1 cellular context compared by ENCODE assay signal in genomic region chr7:32891800-32892520, GRCh38.
TF ChIP-seq lines count a peak whose summit lies in the region.

No MANE protein-coding gene starts in this region.

TF ChIP-seq in HepG2, 621 proteins besides CTCF, POLR2A, EP300 and RAD21 (continued from another document and continues in another):
- TF ChIP-seq SIN3A (IDR thresholded peaks at IDR 0.05; ENCODE audit: borderline replicate concordance, low read depth, low read length) = peak; percentile 59; the same call in 1 of the 2 replicates
- TF ChIP-seq HOMEZ (CRISPR knock-in tag; IDR thresholded peaks at IDR 0.05; ENCODE audit: low read depth) = peak; percentile 58; the same call in 1 of the 2 replicates
- peak; percentile 54; the same call in 1 of the 2 replicates for TF ChIP-seq MAF1 (CRISPR knock-in tag; IDR thresholded peaks at IDR 0.05; ENCODE audit: borderline replicate concordance)
- TF ChIP-seq EHMT2 (IDR thresholded peaks at IDR 0.05; ENCODE audit: borderline replicate concordance, low read depth, low read length) = no peak
- peak; percentile 38; the same call in 1 of the 2 replicates for TF ChIP-seq ATF3 (CRISPR knock-in tag; IDR thresholded peaks at IDR 0.05)
- no peak for TF ChIP-seq ETV6 (CRISPR knock-in tag; conservative IDR thresholded peaks at IDR 0.05)
- TF ChIP-seq ZNF772 (CRISPR knock-in tag; IDR thresholded peaks at IDR 0.05) = peak; percentile 52; the same call in 1 of the 2 replicates
- peak; percentile 29; the same call in 1 of the 2 replicates for TF ChIP-seq ZKSCAN8 (CRISPR knock-in tag; IDR thresholded peaks at IDR 0.05; ENCODE audit: borderline replicate concordance)
- peak; percentile 29 for TF ChIP-seq DBP (CRISPR knock-in tag; IDR thresholded peaks at IDR 0.05; ENCODE audit: not compliant biosample characterization)
- TF ChIP-seq ZNF552 (CRISPR knock-in tag; IDR thresholded peaks at IDR 0.05; ENCODE audit: borderline replicate concordance) = 0 out of 2 replicates have a peak, but pooled peaks have one; percentile 47
- TF ChIP-seq TCF7 (IDR thresholded peaks at IDR 0.05; ENCODE audit: low read depth) = no peak
- TF ChIP-seq CREM (IDR thresholded peaks at IDR 0.05) = peak; percentile 54; the same call in 1 of the 2 replicates
- no peak for TF ChIP-seq CREM (CRISPR knock-in tag; IDR thresholded peaks at IDR 0.05)
- no peak for TF ChIP-seq ZBTB21 (CRISPR knock-in tag; IDR thresholded peaks at IDR 0.05)
- TF ChIP-seq ADNP (CRISPR knock-in tag; IDR thresholded peaks at IDR 0.05) = no peak
- TF ChIP-seq TMF1 (CRISPR knock-in tag; IDR thresholded peaks at IDR 0.05; ENCODE audit: low read depth) = no peak
- TF ChIP-seq DNMT3B (CRISPR knock-in tag; conservative IDR thresholded peaks at IDR 0.05) = 0 out of 2 replicates have a peak, but pooled peaks have one; percentile 22
- TF ChIP-seq ZNF350 (CRISPR knock-in tag; IDR thresholded peaks at IDR 0.05; ENCODE audit: borderline replicate concordance, low read depth) = no peak; the same call in 1 of the 2 replicates
- no peak for TF ChIP-seq SOX13 (IDR thresholded peaks at IDR 0.05)
- peak in 1 of 2 experiments; percentile 54; a peak in 2 of 4 replicates for TF ChIP-seq SOX13 (CRISPR knock-in tag; conservative IDR thresholded peaks at IDR 0.05 in 1 of 2, IDR thresholded peaks at IDR 0.05 in 1 of 2)
- no peak for TF ChIP-seq ZSCAN5A (CRISPR knock-in tag; IDR thresholded peaks at IDR 0.05; ENCODE audit: borderline replicate concordance)
- TF ChIP-seq ZNF142 (CRISPR knock-in tag; IDR thresholded peaks at IDR 0.05) = peak; percentile 99
- TF ChIP-seq HMGA1 (CRISPR knock-in tag; conservative IDR thresholded peaks at IDR 0.05) = no peak
- TF ChIP-seq ZNF235 (CRISPR knock-in tag; IDR thresholded peaks at IDR 0.05; ENCODE audit: borderline replicate concordance) = 0 out of 2 replicates have a peak, but pooled peaks have one; percentile 58
- TF ChIP-seq ZNF256 (CRISPR knock-in tag; conservative IDR thresholded peaks at IDR 0.05) = peak; percentile 30; the same call in 1 of the 2 replicates
- TF ChIP-seq ZFP36L2 (CRISPR knock-in tag; IDR thresholded peaks at IDR 0.05) = no peak
- TF ChIP-seq CCDC6 (CRISPR knock-in tag; IDR thresholded peaks at IDR 0.05) = no peak
- TF ChIP-seq ZSCAN21 (CRISPR knock-in tag; IDR thresholded peaks at IDR 0.05; ENCODE audit: borderline replicate concordance) = peak; percentile 43; the same call in 1 of the 2 replicates
- TF ChIP-seq ZNF609 (CRISPR knock-in tag; IDR thresholded peaks at IDR 0.05; ENCODE audit: borderline replicate concordance) = peak; percentile 40; the same call in 1 of the 2 replicates
- no peak for TF ChIP-seq SNAPC2 (CRISPR knock-in tag; IDR thresholded peaks at IDR 0.05)
- TF ChIP-seq ZNF501 (CRISPR knock-in tag; IDR thresholded peaks at IDR 0.05) = peak; percentile 70
- no peak for TF ChIP-seq PAF1 (CRISPR knock-in tag; IDR thresholded peaks at IDR 0.05)
- TF ChIP-seq DRAP1 (CRISPR knock-in tag; IDR thresholded peaks at IDR 0.05) = peak; percentile 81
- TF ChIP-seq CREB3 (CRISPR knock-in tag; IDR thresholded peaks at IDR 0.05) = peak; percentile 67; the same call in 1 of the 2 replicates
- 0 out of 2 replicates have a peak, but pooled peaks have one; percentile 57 for TF ChIP-seq ZBTB37 (CRISPR knock-in tag; IDR thresholded peaks at IDR 0.05)
- TF ChIP-seq ZNF570 (CRISPR knock-in tag; IDR thresholded peaks at IDR 0.05; ENCODE audit: borderline replicate concordance) = no peak
- peak; percentile 77 for TF ChIP-seq RFXAP (CRISPR knock-in tag; IDR thresholded peaks at IDR 0.05; ENCODE audit: borderline replicate concordance)
- no peak for TF ChIP-seq ATRX (CRISPR knock-in tag; IDR thresholded peaks at IDR 0.05; ENCODE audit: borderline replicate concordance)
- TF ChIP-seq ZNF605 (CRISPR knock-in tag; IDR thresholded peaks at IDR 0.05) = peak; percentile 85; the same call in 1 of the 2 replicates
- TF ChIP-seq FOSL1 (CRISPR knock-in tag; IDR thresholded peaks at IDR 0.05; ENCODE audit: borderline replicate concordance) = no peak
- no peak for TF ChIP-seq MBD4 (IDR thresholded peaks at IDR 0.05; ENCODE audit: borderline replicate concordance, low read length)
- peak; percentile 70; the same call in 1 of the 2 replicates for TF ChIP-seq TFDP1 (CRISPR knock-in tag; IDR thresholded peaks at IDR 0.05; ENCODE audit: borderline replicate concordance)
- no peak for TF ChIP-seq ZNF616 (CRISPR knock-in tag; IDR thresholded peaks at IDR 0.05; ENCODE audit: low read depth)
- no peak for TF ChIP-seq ZNF7 (CRISPR knock-in tag; IDR thresholded peaks at IDR 0.05)
- no peak for TF ChIP-seq SMARCC2 (IDR thresholded peaks at IDR 0.05)
